In the genomic region with DNA sequence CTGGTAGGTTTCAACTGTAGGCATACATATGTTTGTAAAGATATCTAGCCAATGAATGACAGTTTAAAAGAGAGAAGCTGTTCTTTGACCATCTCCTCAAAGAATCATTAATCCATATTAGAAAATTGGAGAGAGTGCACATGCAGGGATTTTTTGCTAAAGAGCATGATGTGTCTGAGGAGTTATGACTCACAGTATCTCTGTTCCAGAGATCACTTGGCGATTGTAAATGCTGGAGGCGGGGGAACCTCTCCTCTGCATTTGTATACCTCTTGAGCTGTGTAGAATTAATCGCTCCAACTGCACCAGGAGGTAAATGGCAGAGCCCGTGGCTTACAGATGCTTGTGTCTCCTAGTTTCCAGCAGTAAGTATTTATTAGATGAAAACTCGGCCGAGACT, we compare ENCODE assay signal across 24 cellular contexts. TPM values are rescaled to one million over a fixed set of nuclear protein-coding genes. Genes with fewer than 3 reads are reported as not detected.
DNase-seq lines count a peak whose midpoint lies in the region; ATAC-seq and TF ChIP-seq lines count a peak whose summit lies in the region.
"Had no signal": no experiment of that assay in that cellular context is flagged by ENCODE, and none has a peak within 500 bp of the region (broad histone marks: within the 10 kb centered on the region; RNA-seq: fewer than 3 reads in every experiment).

No MANE protein-coding gene starts in this region.

- peak; percentile 58 for ATAC-seq in SK-N-SH treated with all-trans-retinoic acid at 6 μM for 48 hours
- no peak for ATAC-seq in gastroesophageal sphincter

- no peaks in the 10 kb centered on the region for H3K36me3 ChIP-seq in gastroesophageal sphincter

- TF ChIP-seq CTCF in fibroblast of mammary gland (conservative IDR thresholded peaks at IDR 0.05; ENCODE audit: control insufficient read depth, insufficient read depth, low read depth, low read length) = no peak
- TF ChIP-seq CTCF in CD14-positive monocyte (IDR thresholded peaks at IDR 0.05) = no peak
- TF ChIP-seq CTCF in gastroesophageal sphincter (IDR thresholded peaks at IDR 0.05) = no peak

- H3K36me3 Mint-ChIP-seq in CD14-positive monocyte = no peaks in the 10 kb centered on the region
- H3K36me3 Mint-ChIP-seq: IgD-negative memory B cell had no signal

- H3K4me1 Mint-ChIP-seq in CD14-positive monocyte = no peaks in the 10 kb centered on the region

- no peak overlapping the region for H3K27ac Mint-ChIP-seq in CD14-positive monocyte
- H3K27ac Mint-ChIP-seq: IgD-negative memory B cell had no signal

- no peaks in the 10 kb centered on the region for H3K27me3 ChIP-seq in gastroesophageal sphincter

- H3K27me3 Mint-ChIP-seq in CD14-positive monocyte (ENCODE audit: low read depth in 3 of 3) = peaks cover 0 to 2% (median 0%) of the 10 kb centered on the region in 3 donors
- H3K27me3 Mint-ChIP-seq: IgD-negative memory B cell had no signal

- H3K4me3 ChIP-seq in fibroblast of mammary gland (ENCODE audit: control insufficient read depth, low read depth, low read length) (no peak overlapping the region), gastroesophageal sphincter (no peak overlapping the region)
- H3K4me3 ChIP-seq: PC-9 had no signal

- TF ChIP-seq POLR2A in gastroesophageal sphincter (IDR thresholded peaks at IDR 0.05) = no peak

- peaks cover 0 to 10% (median 2%) of the 10 kb centered on the region in 7 donors for H3K9me3 Mint-ChIP-seq in CD14-positive monocyte

- TF ChIP-seq EP300 in gastroesophageal sphincter (IDR thresholded peaks at IDR 0.05) = no peak

- H3K4me3 Mint-ChIP-seq in CD14-positive monocyte = no peak overlapping the region
- H3K4me3 Mint-ChIP-seq: IgD-negative memory B cell had no signal

- no peak overlapping the region for H3K27ac ChIP-seq in gastroesophageal sphincter
- H3K27ac ChIP-seq: 22Rv1, PC-9, RWPE1 had no signal

- no peaks in the 10 kb centered on the region for H3K4me1 ChIP-seq in gastroesophageal sphincter

- 54 to 86% methylated on average over 4 to 6 of the region's 6 CpGs for WGBS in gastroesophageal sphincter (ENCODE audit: low coverage in 1 of 2), 2 donors

- intact Hi-C loops in CD14-positive monocyte (cut with micrococcal nuclease) = no loop called here

- H3K9me3 ChIP-seq in gastroesophageal sphincter = no peaks in the 10 kb centered on the region

- DNase-seq in NCI-H2227 (lab: John Stamatoyannopoulos, UW; ENCODE audit: unreplicated experiment) (peak; percentile 6), NCI-H2227 treated with DMSO at 0.1 percent for 48 hours (lab: John Stamatoyannopoulos, UW) (no peak), fibroblast of mammary gland (ENCODE audit: low read depth) (peak; percentile 52), CD14-positive monocyte (ENCODE audit: low spot score) (no peak), SHP77 treated with DMSO at 0.1 percent for 48 hours (lab: John Stamatoyannopoulos, UW) (no peak), HUDEP-2 (lab: John Stamatoyannopoulos, UW; ENCODE audit: unreplicated experiment in 76 of 76) (no peak)
- DNase-seq: COR-L47, DMS 273 treated with DMSO at 0.1 percent for 48 hours, Karpas-422, NCI-H1105 treated with DMSO at 0.1 percent for 48 hours, NCI-H187, NCI-H2107, NCI-H226, NCI-H526, PC-9, T-helper 2 cell had no signal

TF ChIP-seq in SK-N-SH treated with all-trans-retinoic acid at 6 μM for 48 hours, 23 proteins besides CTCF, POLR2A, EP300 and RAD21:
- TF ChIP-seq, protein P1, sequence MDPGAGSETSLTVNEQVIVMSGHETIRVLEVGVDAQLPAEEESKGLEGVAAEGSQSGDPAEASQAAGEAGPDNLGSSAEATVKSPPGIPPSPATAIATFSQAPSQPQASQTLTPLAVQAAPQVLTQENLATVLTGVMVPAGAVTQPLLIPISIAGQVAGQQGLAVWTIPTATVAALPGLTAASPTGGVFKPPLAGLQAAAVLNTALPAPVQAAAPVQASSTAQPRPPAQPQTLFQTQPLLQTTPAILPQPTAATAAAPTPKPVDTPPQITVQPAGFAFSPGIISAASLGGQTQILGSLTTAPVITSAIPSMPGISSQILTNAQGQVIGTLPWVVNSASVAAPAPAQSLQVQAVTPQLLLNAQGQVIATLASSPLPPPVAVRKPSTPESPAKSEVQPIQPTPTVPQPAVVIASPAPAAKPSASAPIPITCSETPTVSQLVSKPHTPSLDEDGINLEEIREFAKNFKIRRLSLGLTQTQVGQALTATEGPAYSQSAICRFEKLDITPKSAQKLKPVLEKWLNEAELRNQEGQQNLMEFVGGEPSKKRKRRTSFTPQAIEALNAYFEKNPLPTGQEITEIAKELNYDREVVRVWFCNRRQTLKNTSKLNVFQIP (CRISPR knock-in tag; IDR thresholded peaks at IDR 0.05; ENCODE audit: borderline replicate concordance, low read depth) = no peak
- TF ChIP-seq RARB (CRISPR knock-in tag; IDR thresholded peaks at IDR 0.05) (no peak), PPARA (CRISPR knock-in tag; IDR thresholded peaks at IDR 0.05; ENCODE audit: borderline replicate concordance) (no peak), SNAI2 (CRISPR knock-in tag; IDR thresholded peaks at IDR 0.05) (no peak), ZFP3 (CRISPR knock-in tag; IDR thresholded peaks at IDR 0.05) (no peak)
- TF ChIP-seq, protein P2, sequence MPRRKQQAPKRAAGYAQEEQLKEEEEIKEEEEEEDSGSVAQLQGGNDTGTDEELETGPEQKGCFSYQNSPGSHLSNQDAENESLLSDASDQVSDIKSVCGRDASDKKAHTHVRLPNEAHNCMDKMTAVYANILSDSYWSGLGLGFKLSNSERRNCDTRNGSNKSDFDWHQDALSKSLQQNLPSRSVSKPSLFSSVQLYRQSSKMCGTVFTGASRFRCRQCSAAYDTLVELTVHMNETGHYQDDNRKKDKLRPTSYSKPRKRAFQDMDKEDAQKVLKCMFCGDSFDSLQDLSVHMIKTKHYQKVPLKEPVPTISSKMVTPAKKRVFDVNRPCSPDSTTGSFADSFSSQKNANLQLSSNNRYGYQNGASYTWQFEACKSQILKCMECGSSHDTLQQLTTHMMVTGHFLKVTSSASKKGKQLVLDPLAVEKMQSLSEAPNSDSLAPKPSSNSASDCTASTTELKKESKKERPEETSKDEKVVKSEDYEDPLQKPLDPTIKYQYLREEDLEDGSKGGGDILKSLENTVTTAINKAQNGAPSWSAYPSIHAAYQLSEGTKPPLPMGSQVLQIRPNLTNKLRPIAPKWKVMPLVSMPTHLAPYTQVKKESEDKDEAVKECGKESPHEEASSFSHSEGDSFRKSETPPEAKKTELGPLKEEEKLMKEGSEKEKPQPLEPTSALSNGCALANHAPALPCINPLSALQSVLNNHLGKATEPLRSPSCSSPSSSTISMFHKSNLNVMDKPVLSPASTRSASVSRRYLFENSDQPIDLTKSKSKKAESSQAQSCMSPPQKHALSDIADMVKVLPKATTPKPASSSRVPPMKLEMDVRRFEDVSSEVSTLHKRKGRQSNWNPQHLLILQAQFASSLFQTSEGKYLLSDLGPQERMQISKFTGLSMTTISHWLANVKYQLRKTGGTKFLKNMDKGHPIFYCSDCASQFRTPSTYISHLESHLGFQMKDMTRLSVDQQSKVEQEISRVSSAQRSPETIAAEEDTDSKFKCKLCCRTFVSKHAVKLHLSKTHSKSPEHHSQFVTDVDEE (CRISPR knock-in tag; IDR thresholded peaks at IDR 0.05) = no peak
TF ChIP-seq in SK-N-SH treated with all-trans-retinoic acid at 6 μM for 48 hours: peak in this region for 0.

RNA-seq across cellular contexts. Expression of a gene that starts 3.7 kb away (rescaled TPM):
- not detected for polyA plus RNA-seq in CD14-positive monocyte
- total RNA-seq in gastroesophageal sphincter = not detected
- total RNA-seq: H1, HT-29, PC-9 had no signal
- polyA plus RNA-seq: AG04450, H1, IgD-negative memory B cell had no signal

RNA-seq across cellular contexts. Expression of a gene that starts 41.6 kb away (rescaled TPM):
- not detected for polyA plus RNA-seq in CD14-positive monocyte
- total RNA-seq in gastroesophageal sphincter = not detected
- total RNA-seq: H1, HT-29, PC-9 had no signal
- polyA plus RNA-seq: AG04450, H1, IgD-negative memory B cell had no signal

RNA-seq across cellular contexts. Expression of a gene that starts 56.7 kb away (rescaled TPM):
- polyA plus RNA-seq in CD14-positive monocyte = not detected
- not detected for total RNA-seq in gastroesophageal sphincter
- total RNA-seq: H1, HT-29, PC-9 had no signal
- polyA plus RNA-seq: AG04450, H1, IgD-negative memory B cell had no signal

Comparison
In these comparisons a context has a peak if more than half of its experiments do, and no peak if none do; other contexts are left out.
1. DNase-seq: peak in NCI-H2227 (single experiment) and fibroblast of mammary gland (single experiment); none in NCI-H2227 treated with DMSO at 0.1 percent for 48 hours (single experiment), CD14-positive monocyte (single experiment), SHP77 treated with DMSO at 0.1 percent for 48 hours (single experiment) and HUDEP-2 (0 of 76).